ENCODE assay signal across 24 cellular contexts in genomic region chr6:113999284-113999683, GRCh38.
"Had no signal": no experiment of that assay in that cellular context is flagged by ENCODE, and none has a peak within 500 bp of the region (broad histone marks: within the 10 kb centered on the region; RNA-seq: fewer than 3 reads in every experiment).

No MANE protein-coding gene starts in this region.

- H3K27me3 ChIP-seq: adrenal gland, ascending aorta, cardiac muscle cell, heart right ventricle, left lung, right lobe of liver, tibial artery had no signal

- H3K27ac ChIP-seq: adrenal gland, ascending aorta, cardiac muscle cell, heart right ventricle, left lung, lower lobe of right lung, right lobe of liver, skin epidermis, tibial artery had no signal

- DNase-seq: activated CD4-positive, alpha-beta T cell treated with anti-CD3 and anti-CD28 coated beads for 36 hours; activated CD4-positive, alpha-beta T cell treated with anti-CD3 and anti-CD28 coated beads, Interleukin-2, amount 50 U/mL, for 4 hours; activated CD4-positive, CD25-positive, alpha-beta regulatory T cell; activated naive CD4-positive, alpha-beta T cell treated with Interleukin-2 at 50 U/mL for 16 hours; activated naive CD8-positive, alpha-beta T cell treated with anti-CD3 and anti-CD28 coated beads for 36 hours; activated T-cell treated with anti-CD3 and anti-CD28 coated beads for 4 hours; activated T-cell treated with anti-CD3 and anti-CD28 coated beads, Interleukin-2, amount 50 U/mL, for 72 hours; adrenal gland; cortex of kidney; endodermal cell; heart right ventricle; left lung; lower lobe of right lung; mesenchymal stem cell; mucosa of descending colon; right lobe of liver; stimulated activated CD4-positive, alpha-beta T cell treated with anti-CD3 and anti-CD28 coated beads, Interleukin-4, amount 100 ng/mL, for 24 hours; T-cell; tibial artery had no signal

- ATAC-seq: activated CD4-positive, alpha-beta T cell treated with anti-CD3 and anti-CD28 coated beads for 36 hours; activated T-cell treated with anti-CD3 and anti-CD28 coated beads, Interleukin-2, amount 50 U/mL, for 72 hours; esophagus mucosa; heart right ventricle; left lung; lower lobe of right lung; mucosa of descending colon; right lobe of liver; stimulated activated effector memory CD8-positive, alpha-beta T cell treated with anti-CD3 and anti-CD28 coated beads, Interleukin-12 subunit alpha, Interleukin-12 subunit beta, amount 100 ng/mL, for 72 hours; T-cell had no signal

- H3K9me3 ChIP-seq: adrenal gland, ascending aorta, heart right ventricle, left lung, lower lobe of right lung, mucosa of descending colon, right lobe of liver, tibial artery had no signal

- H3K4me3 ChIP-seq: adrenal gland, ascending aorta, cardiac muscle cell, heart right ventricle, left lung, lower lobe of right lung, mucosa of descending colon, right lobe of liver, skin epidermis, tibial artery had no signal

- H3K36me3 ChIP-seq: adrenal gland, ascending aorta, cardiac muscle cell, heart right ventricle, left lung, lower lobe of right lung, right lobe of liver, tibial artery had no signal

- H3K4me1 ChIP-seq: left lung, right lobe of liver had no signal
